ENCODE assay signal across 21 cellular contexts in the genomic region with DNA sequence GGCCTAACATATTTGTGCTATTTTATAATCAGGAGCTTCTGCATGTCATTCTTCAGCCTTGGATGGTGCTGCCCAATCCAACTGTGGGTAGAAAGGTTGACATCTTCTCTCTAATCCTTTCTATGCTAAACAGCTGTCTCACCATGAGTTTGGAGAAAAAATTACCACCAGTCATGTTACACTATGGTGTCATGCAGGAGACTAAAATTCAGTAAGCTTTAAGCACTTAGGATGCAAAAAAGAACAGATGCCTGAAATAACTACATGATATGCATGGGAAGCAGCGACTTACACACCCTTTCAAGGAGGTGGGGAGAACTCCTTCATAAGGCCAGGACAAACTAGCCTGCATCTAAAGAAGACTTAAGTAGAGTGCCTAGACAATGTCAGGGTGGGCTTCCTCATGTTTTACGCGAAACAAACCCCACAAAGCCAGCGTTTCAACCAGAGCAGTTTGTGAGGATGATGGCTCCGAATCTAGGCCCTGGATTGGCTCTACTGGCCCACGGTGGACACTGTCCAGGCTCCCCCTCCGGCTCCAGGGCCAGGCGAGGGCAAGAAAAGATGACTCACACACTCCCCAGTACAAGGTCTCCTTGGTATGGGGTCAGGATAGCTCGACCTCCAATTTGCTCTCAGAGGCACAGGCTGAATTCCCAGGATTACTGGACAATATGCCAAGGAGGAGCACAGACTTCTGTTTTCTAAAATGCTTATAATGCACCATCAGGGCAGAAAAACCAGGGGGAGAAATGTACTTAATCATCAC. TPM values are rescaled to one million over a fixed set of nuclear protein-coding genes. Genes with fewer than 3 reads are reported as not detected.
DNase-seq lines count a peak whose midpoint lies in the region; ATAC-seq, FAIRE-seq and TF ChIP-seq lines count a peak whose summit lies in the region.
"Had no signal": no experiment of that assay in that cellular context is flagged by ENCODE, and none has a peak within 500 bp of the region (broad histone marks: within the 10 kb centered on the region; RNA-seq: fewer than 3 reads in every experiment).

No MANE protein-coding gene starts in this region.

- no peak for TF ChIP-seq CTCF in HepG2 (CRISPR knock-in tag; IDR thresholded peaks at IDR 0.05)

- H3K4me3 Mint-ChIP-seq in central memory CD8-positive, alpha-beta T cell: no peak overlapping the region
- no peak overlapping the region for H3K4me3 Mint-ChIP-seq in activated naive CD8-positive, alpha-beta T cell treated with anti-CD3 and anti-CD28 coated beads, Interleukin-2, amount 50 U/mL, for 24 hours
- H3K4me3 Mint-ChIP-seq: activated T-helper 1 cell treated with anti-CD3 and anti-CD28 coated beads, Interleukin-12 subunit alpha, Interleukin-12 subunit beta, Interleukin-2, Interleukin-4 antibody, amounts not matched to agents 30 ng/mL and 10 ng/mL and 1 ng/mL, durations not matched to agents 14 hours and 24 hours and 36 hours; B cell; T-cell had no signal

- H3K4me1 Mint-ChIP-seq in central memory CD8-positive, alpha-beta T cell: peaks cover 29% of the 10 kb centered on the region
- peaks cover 19% of the 10 kb centered on the region for H3K4me1 Mint-ChIP-seq in activated naive CD8-positive, alpha-beta T cell treated with anti-CD3 and anti-CD28 coated beads, Interleukin-2, amount 50 U/mL, for 24 hours

- H3K27ac ChIP-seq in HepG2 (ENCODE audit: extremely low read length, insufficient read depth, low read length): no peak overlapping the region
- H3K27ac ChIP-seq: 22Rv1, gastroesophageal sphincter, upper lobe of right lung had no signal

- H2AFZ ChIP-seq in HepG2 (ENCODE audit: low read length): no peak overlapping the region

- CTCF ChIA-PET in HepG2 (lab: Yijun Ruan, JAX; ENCODE audit: low intra/inter-chr PET ratio, low total read pairs): no interaction called here

- TF ChIP-seq POLR2A in HepG2 (IDR thresholded peaks at IDR 0.05; ENCODE audit: insufficient read depth in 1 of 2, low read depth in 2 of 2, low read length in 2 of 2): no peak

- DNase-seq in NCI-H82 (lab: John Stamatoyannopoulos, UW): peak; percentile 1
- no peak for DNase-seq in NCI-H82 treated with DMSO at 0.1 percent for 48 hours (lab: John Stamatoyannopoulos, UW; ENCODE audit: unreplicated experiment)
- no peak for DNase-seq in central memory CD8-positive, alpha-beta T cell (ENCODE audit: low spot score in 2 of 2)
- DNase-seq in HepG2 (ENCODE audit: low spot score): no peak
- DNase-seq in sciatic nerve (ENCODE audit: low spot score): no peak
- no peak for DNase-seq in activated naive CD8-positive, alpha-beta T cell treated with anti-CD3 and anti-CD28 coated beads, Interleukin-2, amount 50 U/mL, for 24 hours
- DNase-seq in HT-29 (ENCODE audit: low spot score): no peak
- DNase-seq: activated CD4-positive, alpha-beta T cell treated with anti-CD3 and anti-CD28 coated beads for 48 hours; DMS79 treated with DMSO at 0.1 percent for 48 hours; H7; NCI-H1105 treated with DMSO at 0.1 percent for 48 hours; NCI-H526; stimulated activated CD8-positive, alpha-beta memory T cell treated with anti-CD3 and anti-CD28 coated beads, Interleukin-4, amount 100 ng/mL, for 48 hours; T-cell; upper lobe of right lung had no signal

- TF ChIP-seq EP300 in HepG2 (IDR thresholded peaks at IDR 0.05; ENCODE audit: low read depth in 2 of 2, low read length in 2 of 2) (no peak), HepG2 (CRISPR knock-in tag; IDR thresholded peaks at IDR 0.05; ENCODE audit: borderline replicate concordance) (no peak)

- no peak overlapping the region for H3K9ac ChIP-seq in HepG2 (ENCODE audit: insufficient read depth, low read depth, low read length)

- H3K9me3 Mint-ChIP-seq in central memory CD8-positive, alpha-beta T cell: no peaks in the 10 kb centered on the region
- no peaks in the 10 kb centered on the region for H3K9me3 Mint-ChIP-seq in activated naive CD8-positive, alpha-beta T cell treated with anti-CD3 and anti-CD28 coated beads, Interleukin-2, amount 50 U/mL, for 24 hours
- H3K9me3 Mint-ChIP-seq: activated naive CD4-positive, alpha-beta T cell treated with anti-CD3 and anti-CD28 coated beads, Interleukin-2, amount 50 U/mL, for 72 hours; activated T-helper 1 cell treated with anti-CD3 and anti-CD28 coated beads, Interleukin-12 subunit alpha, Interleukin-12 subunit beta, Interleukin-2, Interleukin-4 antibody, amounts not matched to agents 30 ng/mL and 10 ng/mL and 1 ng/mL, durations not matched to agents 14 hours and 24 hours and 36 hours; T-cell had no signal

- H3K27me3 Mint-ChIP-seq in central memory CD8-positive, alpha-beta T cell: no peaks in the 10 kb centered on the region
- H3K27me3 Mint-ChIP-seq in activated naive CD8-positive, alpha-beta T cell treated with anti-CD3 and anti-CD28 coated beads, Interleukin-2, amount 50 U/mL, for 24 hours: no peaks in the 10 kb centered on the region
- H3K27me3 Mint-ChIP-seq: B cell, T-cell had no signal

- peaks cover 58% of the 10 kb centered on the region for H3K4me1 ChIP-seq in HepG2 (ENCODE audit: insufficient read depth, low read length)
- H3K4me1 ChIP-seq: upper lobe of right lung had no signal

- no peaks in the 10 kb centered on the region for H3K27me3 ChIP-seq in HepG2 (ENCODE audit: control insufficient read depth in 1 of 2, insufficient read depth in 2 of 2, low read length in 2 of 2)
- H3K27me3 ChIP-seq: gastroesophageal sphincter, upper lobe of right lung had no signal

- no peak for TF ChIP-seq RAD21 in HepG2 (CRISPR knock-in tag; IDR thresholded peaks at IDR 0.05)

- WGBS in HepG2 (ENCODE audit: low lambda C conversion rate): 96% methylated on average over 7 of the region's 9 CpGs

- H3K36me3 ChIP-seq in HepG2 (replicated peaks in 1 of 2; ENCODE audit: control insufficient read depth in 1 of 2, insufficient read depth in 2 of 2, low read length in 2 of 2): no peaks in the 10 kb centered on the region
- H3K36me3 ChIP-seq: gastroesophageal sphincter, upper lobe of right lung had no signal

- H3K4me3 ChIP-seq in HepG2 (replicated peaks in 1 of 3; ENCODE audit: insufficient read depth in 1 of 3, low read depth in 2 of 3, low read length in 3 of 3): no peak overlapping the region
- H3K4me3 ChIP-seq: gastroesophageal sphincter, upper lobe of right lung had no signal

- peak overlapping the region; percentile 3 for H3K27ac Mint-ChIP-seq in central memory CD8-positive, alpha-beta T cell (ENCODE audit: low read depth)
- H3K27ac Mint-ChIP-seq in activated naive CD8-positive, alpha-beta T cell treated with anti-CD3 and anti-CD28 coated beads, Interleukin-2, amount 50 U/mL, for 24 hours: no peak overlapping the region
- H3K27ac Mint-ChIP-seq: activated naive CD4-positive, alpha-beta T cell treated with anti-CD3 and anti-CD28 coated beads, Interleukin-2, amount 50 U/mL, for 72 hours; activated T-helper 1 cell treated with anti-CD3 and anti-CD28 coated beads, Interleukin-12 subunit alpha, Interleukin-12 subunit beta, Interleukin-2, Interleukin-4 antibody, amounts not matched to agents 30 ng/mL and 10 ng/mL and 1 ng/mL, durations not matched to agents 14 hours and 24 hours and 36 hours; B cell; T-cell had no signal

- H3K79me2 ChIP-seq in HepG2 (ENCODE audit: insufficient read depth, low read length): peaks cover 6% of the 10 kb centered on the region

- no peaks in the 10 kb centered on the region for H4K20me1 ChIP-seq in HepG2 (ENCODE audit: insufficient read depth, low read length)

- H3K9me3 ChIP-seq in HepG2 (ENCODE audit: low read length): no peaks in the 10 kb centered on the region
- H3K9me3 ChIP-seq: gastroesophageal sphincter, upper lobe of right lung had no signal

- no peaks in the 10 kb centered on the region for H3K36me3 Mint-ChIP-seq in central memory CD8-positive, alpha-beta T cell (ENCODE audit: insufficient read depth)
- H3K36me3 Mint-ChIP-seq in activated naive CD8-positive, alpha-beta T cell treated with anti-CD3 and anti-CD28 coated beads, Interleukin-2, amount 50 U/mL, for 24 hours (ENCODE audit: low read depth): no peaks in the 10 kb centered on the region
- H3K36me3 Mint-ChIP-seq: activated naive CD4-positive, alpha-beta T cell treated with anti-CD3 and anti-CD28 coated beads, Interleukin-2, amount 50 U/mL, for 72 hours; T-cell had no signal

- in situ Hi-C loops in HepG2 (cut with HindIII; ENCODE audit: extremely low pct_ligation_motif_present, low pct_unique_long_range_greater_than_20kb): no loop called here

- no peak for ATAC-seq in central memory CD8-positive, alpha-beta T cell (replicated peaks; ENCODE audit: extremely low read depth, poor library complexity, severe bottlenecking)
- ATAC-seq in HepG2 (no peak), sciatic nerve (peak; percentile 44), HG02678 (IDR thresholded peaks at IDR 0.05; ENCODE audit: unreplicated experiment) (no peak)
- no peak for ATAC-seq in activated naive CD8-positive, alpha-beta T cell treated with anti-CD3 and anti-CD28 coated beads, Interleukin-2, amount 50 U/mL, for 24 hours
- ATAC-seq: activated naive CD4-positive, alpha-beta T cell treated with anti-CD3 and anti-CD28 coated beads, Interleukin-2, amount 50 U/mL, for 72 hours; gastroesophageal sphincter; T-cell; upper lobe of right lung had no signal

- intact Hi-C loops in HepG2 (cut with micrococcal nuclease; ENCODE audit: unreplicated experiment): no loop called here
- intact Hi-C loops in sciatic nerve (cut with DNase I): no loop called here

- BruUV-seq in HepG2 (replicated peaks; lab: Mats Ljungman, UMichigan): no TSS peak

- POLR2A ChIA-PET in HepG2 (lab: Yijun Ruan, JAX): no interaction called here

- no peak overlapping the region for H3K4me2 ChIP-seq in HepG2 (ENCODE audit: low read depth, low read length)

- no peak for FAIRE-seq in HepG2 (lab: Jason Lieb, UNC)

RNA-seq across cellular contexts. Expression of gene STX18, which starts 45.1 kb away (rescaled TPM):
- total RNA-seq in HepG2 (2016; rRNA removed; fragmentation: Illumina TruSeq; extraction: Trizol) (37.1 and 41.2 TPM in 2 replicates), sciatic nerve (23.5 TPM)
- total RNA-seq in HepG2 (2016; cell fraction: cytosol; rRNA removed; fragmentation: Illumina TruSeq; extraction: Trizol; ENCODE audit: low read depth): 11.5 and 14.0 TPM in 2 replicates
- 40.9 and 44.1 TPM in 2 replicates for total RNA-seq in HepG2 (2016; cell fraction: insoluble cytoplasmic fraction; rRNA removed; fragmentation: Illumina TruSeq; extraction: Trizol)
- 12.6 and 15.9 TPM in 2 replicates for total RNA-seq in HepG2 (2016; cell fraction: membrane; rRNA removed; fragmentation: Illumina TruSeq; extraction: Trizol)
- 24.4 and 27.9 TPM in 2 replicates for total RNA-seq in HepG2 (2016; cell fraction: nucleus; rRNA removed; fragmentation: Illumina TruSeq; extraction: Trizol)
- polyA plus RNA-seq in HepG2 (2011; rRNA removed): 23.9 TPM in 2 replicates
- polyA plus RNA-seq in HepG2 (2011; cell fraction: cytosol; rRNA removed): 17.9 and 20.1 TPM in 2 replicates
- polyA plus RNA-seq in HepG2 (2011; cell fraction: nucleus; rRNA removed): 24.6 and 26.7 TPM in 2 replicates
- polyA plus RNA-seq in HepG2 (2012): 22.7 and 31.3 TPM in 2 replicates
- 4.8 and 5.9 TPM in 2 replicates for polyA plus RNA-seq in HepG2 (2016; cell fraction: cytosol; fragmentation: Illumina TruSeq; extraction: Trizol; ENCODE audit: low read depth)
- 50.8 and 51.9 TPM in 2 replicates for polyA plus RNA-seq in HepG2 (2016; cell fraction: insoluble cytoplasmic fraction; fragmentation: Illumina TruSeq; extraction: Trizol; ENCODE audit: low read depth)
- polyA plus RNA-seq in HepG2 (2016; cell fraction: membrane; fragmentation: Illumina TruSeq; extraction: Trizol; ENCODE audit: low read depth): 7.5 and 10.0 TPM in 2 replicates
- polyA plus RNA-seq in HepG2 (2016; cell fraction: nucleus; fragmentation: Illumina TruSeq; extraction: Trizol; ENCODE audit: insufficient read depth, low read depth): 47.1 and 53.3 TPM in 2 replicates
- polyA minus RNA-seq in HepG2 (2011; rRNA and poly(A)+ RNA removed; ENCODE audit: low replicate concordance): 11.7 and 20.0 TPM in 2 replicates
- 8.2 and 11.2 TPM in 2 replicates for polyA minus RNA-seq in HepG2 (2011; cell fraction: cytosol; rRNA and poly(A)+ RNA removed)
- polyA minus RNA-seq in HepG2 (2011; cell fraction: nucleus; rRNA and poly(A)+ RNA removed): 42.9 and 44.3 TPM in 2 replicates
- total RNA-seq in HT-29 (2014; rRNA removed; shearing (Covaris generic)): 26.0 and 26.4 TPM in 2 replicates
